ENCODE assay signal across 13 cellular contexts in genomic region chr3:113557374-113557773, GRCh38. TPM values are rescaled to one million over a fixed set of nuclear protein-coding genes. Genes with fewer than 3 reads are reported as not detected.
DNase-seq lines count a peak whose midpoint lies in the region; ATAC-seq and TF ChIP-seq lines count a peak whose summit lies in the region.
"Had no signal": no experiment of that assay in that cellular context is flagged by ENCODE, and none has a peak within 500 bp of the region (broad histone marks: within the 10 kb centered on the region; RNA-seq: fewer than 3 reads in every experiment).

No MANE protein-coding gene starts in this region.

- H3K4me1 ChIP-seq in HUES64 (ENCODE audit: insufficient read depth, low read length) (peaks cover 9% of the 10 kb centered on the region; the same call in 1 of the 2 replicates), OCI-LY7 (ENCODE audit: insufficient read depth, low read length, poor library complexity, severe bottlenecking) (no peaks in the 10 kb centered on the region), uterus (no peaks in the 10 kb centered on the region)

- H3K27ac Mint-ChIP-seq in Calu3 (ENCODE audit: unreplicated experiment) (no peak overlapping the region), memory B cell (peak overlapping the region; percentile 78)
- H3K27ac Mint-ChIP-seq in activated CD4-positive, alpha-beta memory T cell treated with anti-CD3 and anti-CD28 coated beads, Interleukin-2, amount 10 ng/mL, durations not matched to agents 7 days and 5 days, result no peak overlapping the region
- H3K27ac Mint-ChIP-seq: activated naive CD4-positive, alpha-beta T cell treated with anti-CD3 and anti-CD28 coated beads, Interleukin-2, amount 10 ng/mL, durations not matched to agents 7 days and 5 days had no signal

- peaks cover 25% of the 10 kb centered on the region for H3K4me1 Mint-ChIP-seq in Calu3 (ENCODE audit: low read depth, unreplicated experiment)
- peaks cover 31% of the 10 kb centered on the region for H3K4me1 Mint-ChIP-seq in memory B cell
- peaks cover 5% of the 10 kb centered on the region for H3K4me1 Mint-ChIP-seq in activated CD4-positive, alpha-beta memory T cell treated with anti-CD3 and anti-CD28 coated beads, Interleukin-2, amount 10 ng/mL, durations not matched to agents 7 days and 5 days

- H3K9me3 ChIP-seq in HUES64 (ENCODE audit: insufficient read depth, low read depth, low read length) (no peaks in the 10 kb centered on the region), OCI-LY7 (ENCODE audit: low read length) (no peaks in the 10 kb centered on the region), uterus (no peaks in the 10 kb centered on the region)

- TF ChIP-seq CTCF in Calu3 (IDR thresholded peaks at IDR 0.05; ENCODE audit: unreplicated experiment) (no peak), cardiac fibroblast (IDR thresholded peaks at IDR 0.05; ENCODE audit: low read depth, low read length) (no peak), OCI-LY7 (conservative IDR thresholded peaks at IDR 0.05; ENCODE audit: low read length) (no peak), uterus (IDR thresholded peaks at IDR 0.05) (no peak)

- POLR2A ChIA-PET in OCI-LY7 (lab: Charles Lee), result no interaction called here
- POLR2A ChIA-PET in activated CD4-positive, alpha-beta memory T cell treated with anti-CD3 and anti-CD28 coated beads, Interleukin-2, amount 10 ng/mL, durations not matched to agents 7 days and 5 days (lab: Charles Lee), result interaction anchor here (1.3 kb wide), 1 partner anchor 24 kb away, joined by 3 read pairs; no protein-coding TSS in a partner anchor

- H3K27me3 ChIP-seq in HUES64 (ENCODE audit: insufficient read depth, low read length) (no peaks in the 10 kb centered on the region), uterus (no peaks in the 10 kb centered on the region)

- H2AFZ ChIP-seq in OCI-LY7 (ENCODE audit: low read length), result no peak overlapping the region

- H3K27ac ChIP-seq in HUES64 (ENCODE audit: low read depth, low read length) (peak overlapping the region; percentile 9; the same call in 1 of the 2 replicates), OCI-LY7 (ENCODE audit: low read depth, low read length, poor library complexity, severe bottlenecking) (no peak overlapping the region), uterus (no peak overlapping the region)

- intact Hi-C loops in Calu3 (cut with micrococcal nuclease; ENCODE audit: unreplicated experiment) (loop anchor here (5.0 kb wide), 1 partner anchor 40 kb away; the partner anchor contains the start of gene SPICE1), OCI-LY7 (cut with micrococcal nuclease; ENCODE audit: unreplicated experiment) (no loop called here), uterus (cut with DNase I; ENCODE audit: low total_unique reads) (no loop called here)

- H3K4me3 Mint-ChIP-seq in Calu3 (ENCODE audit: low read depth, unreplicated experiment), result no peak overlapping the region
- H3K4me3 Mint-ChIP-seq in memory B cell, result no peak overlapping the region
- H3K4me3 Mint-ChIP-seq in activated CD4-positive, alpha-beta memory T cell treated with anti-CD3 and anti-CD28 coated beads, Interleukin-2, amount 10 ng/mL, durations not matched to agents 7 days and 5 days, result no peak overlapping the region
- H3K4me3 Mint-ChIP-seq: activated naive CD4-positive, alpha-beta T cell treated with anti-CD3 and anti-CD28 coated beads, Interleukin-2, amount 10 ng/mL, durations not matched to agents 7 days and 5 days; effector memory CD8-positive, alpha-beta T cell had no signal

- H3K27me3 Mint-ChIP-seq in Calu3 (ENCODE audit: unreplicated experiment) (peaks cover 5% of the 10 kb centered on the region), memory B cell (no peaks in the 10 kb centered on the region)
- no peaks in the 10 kb centered on the region for H3K27me3 Mint-ChIP-seq in activated CD4-positive, alpha-beta memory T cell treated with anti-CD3 and anti-CD28 coated beads, Interleukin-2, amount 10 ng/mL, durations not matched to agents 7 days and 5 days
- H3K27me3 Mint-ChIP-seq: activated naive CD4-positive, alpha-beta T cell treated with anti-CD3 and anti-CD28 coated beads, Interleukin-2, amount 10 ng/mL, durations not matched to agents 7 days and 5 days; effector memory CD8-positive, alpha-beta T cell had no signal

- peaks cover 3% of the 10 kb centered on the region for H3K9me3 Mint-ChIP-seq in Calu3 (ENCODE audit: low read depth, unreplicated experiment)
- no peaks in the 10 kb centered on the region for H3K9me3 Mint-ChIP-seq in memory B cell
- no peaks in the 10 kb centered on the region for H3K9me3 Mint-ChIP-seq in activated CD4-positive, alpha-beta memory T cell treated with anti-CD3 and anti-CD28 coated beads, Interleukin-2, amount 10 ng/mL, durations not matched to agents 7 days and 5 days
- H3K9me3 Mint-ChIP-seq: activated naive CD4-positive, alpha-beta T cell treated with anti-CD3 and anti-CD28 coated beads, Interleukin-2, amount 10 ng/mL, durations not matched to agents 7 days and 5 days; effector memory CD8-positive, alpha-beta T cell had no signal

- ATAC-seq in memory B cell (ENCODE audit: low read depth), result no peak
- ATAC-seq in HG03469 (IDR thresholded peaks at IDR 0.05; ENCODE audit: unreplicated experiment), result no peak
- ATAC-seq: effector memory CD8-positive, alpha-beta T cell had no signal

- H3K36me3 Mint-ChIP-seq in Calu3 (ENCODE audit: insufficient read depth, unreplicated experiment) (no peaks in the 10 kb centered on the region), memory B cell (peaks cover 12% of the 10 kb centered on the region)
- peaks cover 8% of the 10 kb centered on the region for H3K36me3 Mint-ChIP-seq in activated CD4-positive, alpha-beta memory T cell treated with anti-CD3 and anti-CD28 coated beads, Interleukin-2, amount 10 ng/mL, durations not matched to agents 7 days and 5 days (ENCODE audit: low read depth)

- TF ChIP-seq POLR2A in uterus (IDR thresholded peaks at IDR 0.05), result no peak

- DNase-seq in Calu3 (peak; percentile 35), cardiac fibroblast (ENCODE audit: low read depth in 2 of 2) (peak; percentile 34 to 49), memory B cell (ENCODE audit: low spot score in 2 of 2) (no peak), OCI-LY7 (ENCODE audit: low spot score) (no peak), uterus (no peak)
- no peak for DNase-seq in activated CD4-positive, alpha-beta memory T cell treated with anti-CD3 and anti-CD28 coated beads, Interleukin-2, amount 10 ng/mL, durations not matched to agents 7 days and 5 days
- DNase-seq: activated CD4-positive, alpha-beta T cell treated with anti-CD3 and anti-CD28 coated beads for 48 hours; activated naive CD4-positive, alpha-beta T cell treated with anti-CD3 and anti-CD28 coated beads, Interleukin-2, amount 10 ng/mL, durations not matched to agents 7 days and 5 days; effector memory CD8-positive, alpha-beta T cell; NCI-H446 treated with DMSO at 0.1 percent for 48 hours; stimulated activated CD4-positive, alpha-beta T cell treated with anti-CD3 and anti-CD28 coated beads, Interleukin-4, amount 100 ng/mL, for 24 hours had no signal

- H3K36me3 ChIP-seq in HUES64 (ENCODE audit: insufficient read depth, low read length) (no peaks in the 10 kb centered on the region), OCI-LY7 (ENCODE audit: insufficient read depth, low read length) (no peaks in the 10 kb centered on the region), uterus (no peaks in the 10 kb centered on the region)

- H3K79me2 ChIP-seq in OCI-LY7 (ENCODE audit: insufficient read depth, low read depth, low read length), result no peaks in the 10 kb centered on the region

- H3K4me2 ChIP-seq in OCI-LY7 (ENCODE audit: low read length), result no peak overlapping the region

- BruUV-seq in Calu3 (replicated peaks; lab: Mats Ljungman, UMichigan) (no TSS peak), OCI-LY7 (replicated peaks; lab: Mats Ljungman, UMichigan) (no TSS peak)

- H4K20me1 ChIP-seq in OCI-LY7 (ENCODE audit: insufficient read depth, low read length), result no peaks in the 10 kb centered on the region

- CTCF ChIA-PET in Calu3 (lab: Charles Lee) (interaction anchor here (0.6 to 0.8 kb wide), 2 partner anchors 41 to 307 kb away, joined by 3 read pairs; no protein-coding TSS in a partner anchor), OCI-LY7 (lab: Charles Lee; ENCODE audit: unreplicated experiment) (no interaction called here)
- CTCF ChIA-PET in activated CD4-positive, alpha-beta memory T cell treated with anti-CD3 and anti-CD28 coated beads, Interleukin-2, amount 10 ng/mL, durations not matched to agents 7 days and 5 days (lab: Charles Lee), result interaction anchor here (0.6 to 1.5 kb wide), 3 partner anchors 20 to 103 kb away, joined by 3 to 6 read pairs (median 3); no protein-coding TSS in a partner anchor

- no peak overlapping the region for H3K4me3 ChIP-seq in HUES64 (ENCODE audit: low read length)
- H3K4me3 ChIP-seq in cardiac fibroblast (replicated peaks in 1 of 2; ENCODE audit: low read depth in 2 of 2, low read length in 2 of 2), result no peak overlapping the region
- no peak overlapping the region for H3K4me3 ChIP-seq in OCI-LY7 (ENCODE audit: low read depth, low read length, poor library complexity, severe bottlenecking)
- no peak overlapping the region for H3K4me3 ChIP-seq in uterus

- no peak overlapping the region for H3K9ac ChIP-seq in HUES64 (ENCODE audit: low read depth, low read length)

- H3K9me2 ChIP-seq in OCI-LY7 (ENCODE audit: insufficient read depth, low read length), result no peaks in the 10 kb centered on the region

RNA-seq across cellular contexts. Expression of gene SIDT1, which starts 25.0 kb away (rescaled TPM):
- total RNA-seq in Calu3 (2022) (0.87 and 1.5 TPM in 2 replicates), OCI-LY7 (2022) (7.3 and 8.6 TPM in 2 replicates), uterus (1 to 10 TPM in 2 of 4 donors, not detected in 2; 1.8 to 3.7 TPM)
- polyA plus RNA-seq in HUES64 (2013, experiment 1 of 2), result 0.25 TPM
- 0.19 TPM for polyA plus RNA-seq in HUES64 (2013, experiment 2 of 2)
- 10.3 and 10.4 TPM in 2 replicates for total RNA-seq in OCI-LY7 (2014; rRNA removed; shearing (Covaris generic))
- 10 to 100 TPM; 23.9 to 25.5 TPM for total RNA-seq in activated CD4-positive, alpha-beta memory T cell treated with anti-CD3 and anti-CD28 coated beads, Interleukin-2, amount 10 ng/mL, durations not matched to agents 7 days and 5 days

RNA-seq across cellular contexts. Expression of gene SPICE1, which starts 42.4 kb away (rescaled TPM):
- total RNA-seq in Calu3 (2022) (20.0 and 21.9 TPM in 2 replicates), OCI-LY7 (2022) (21.5 and 21.9 TPM in 2 replicates), uterus (10 to 100 TPM; 37.8 to 69.4 (median 59.1) TPM)
- polyA plus RNA-seq in HUES64 (2013, experiment 1 of 2), result 9.2 TPM
- polyA plus RNA-seq in HUES64 (2013, experiment 2 of 2), result 16.5 TPM
- 14.7 and 16.5 TPM in 2 replicates for total RNA-seq in OCI-LY7 (2014; rRNA removed; shearing (Covaris generic))
- 10 to 100 TPM; 15.7 to 20.7 TPM for total RNA-seq in activated CD4-positive, alpha-beta memory T cell treated with anti-CD3 and anti-CD28 coated beads, Interleukin-2, amount 10 ng/mL, durations not matched to agents 7 days and 5 days

Comparison
In these comparisons a context has a peak if more than half of its experiments do, and no peak if none do; other contexts are left out.
1. DNase-seq: peak in Calu3 (single experiment) and cardiac fibroblast (2 of 2); none in memory B cell (0 of 2), OCI-LY7 (single experiment), uterus (0 of 2) and activated CD4-positive, alpha-beta memory T cell treated with anti-CD3 and anti-CD28 coated beads, Interleukin-2, amount 10 ng/mL, durations not matched to agents 7 days and 5 days (single experiment).